2 cellular contexts compared by ENCODE assay signal in the genomic region with DNA sequence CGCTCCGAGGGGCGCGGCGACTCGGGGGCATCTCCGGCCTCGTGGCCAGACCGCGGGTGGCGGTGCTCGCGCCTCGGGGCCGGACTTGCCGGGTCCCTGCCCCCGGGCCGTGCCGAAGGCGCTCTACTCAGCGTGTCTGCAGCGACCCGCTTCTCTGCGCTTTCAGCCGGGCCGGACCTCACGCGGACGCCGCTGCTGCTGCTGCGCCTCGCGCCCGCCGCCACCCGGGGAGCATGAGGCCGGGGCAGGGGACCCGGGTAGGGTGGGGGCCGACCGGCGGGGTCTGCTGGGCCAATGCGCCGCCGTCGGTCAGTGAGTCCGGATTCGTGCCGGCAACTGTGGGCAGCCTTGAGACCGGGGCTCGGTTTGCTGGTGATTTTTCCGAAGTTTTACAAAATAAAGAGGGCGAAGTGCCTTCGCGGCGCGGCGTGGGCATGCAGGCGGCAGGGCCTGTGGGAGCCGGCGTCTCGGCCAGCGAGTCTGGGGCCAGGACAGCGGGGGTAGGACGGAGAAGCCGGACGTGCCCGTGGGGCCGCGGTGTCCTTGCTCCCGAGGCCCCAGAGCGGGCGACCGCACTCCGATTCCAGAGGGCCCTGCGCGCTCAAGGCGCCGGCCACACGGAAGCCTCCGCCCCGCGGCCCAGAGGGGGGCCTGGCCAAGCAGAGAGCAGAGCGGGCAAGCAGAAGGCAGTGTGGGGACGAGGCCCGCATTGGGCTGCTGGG.
TF ChIP-seq lines count a peak whose summit lies in the region.

No MANE protein-coding gene starts in this region.

TF ChIP-seq in HEK293, 187 proteins besides CTCF, POLR2A, EP300 and RAD21 (continued from another document):
- no peak for TF ChIP-seq ZNF510 (tag by site-specific recombination; IDR thresholded peaks at IDR 0.05; ENCODE audit: insufficient replicate concordance)
- TF ChIP-seq SP3 (tag by site-specific recombination; IDR thresholded peaks at IDR 0.05), result no peak
- no peak for TF ChIP-seq ZNF366 (tag by site-specific recombination; conservative IDR thresholded peaks at IDR 0.05)
- TF ChIP-seq ZNF114 (tag by site-specific recombination; IDR thresholded peaks at IDR 0.05), result no peak

TF ChIP-seq in endothelial cell of umbilical vein, 7 proteins besides CTCF, POLR2A, EP300 and RAD21 (continued from another document):
- no peak for TF ChIP-seq MAX (IDR thresholded peaks at IDR 0.05; ENCODE audit: insufficient read depth, insufficient read length)
- no peak for TF ChIP-seq POLR2AphosphoS5 (IDR thresholded peaks at IDR 0.05; ENCODE audit: insufficient read depth, low read depth, low read length)
- peak; percentile 75 for TF ChIP-seq EZH2 (IDR thresholded peaks at IDR 0.05; ENCODE audit: borderline replicate concordance, low read depth, low read length, severe bottlenecking)
- no peak for TF ChIP-seq GATA2 (IDR thresholded peaks at IDR 0.05; ENCODE audit: insufficient read depth, insufficient read length, low read depth, low read length)
